16 cellular contexts compared by ENCODE assay signal in the genomic region with DNA sequence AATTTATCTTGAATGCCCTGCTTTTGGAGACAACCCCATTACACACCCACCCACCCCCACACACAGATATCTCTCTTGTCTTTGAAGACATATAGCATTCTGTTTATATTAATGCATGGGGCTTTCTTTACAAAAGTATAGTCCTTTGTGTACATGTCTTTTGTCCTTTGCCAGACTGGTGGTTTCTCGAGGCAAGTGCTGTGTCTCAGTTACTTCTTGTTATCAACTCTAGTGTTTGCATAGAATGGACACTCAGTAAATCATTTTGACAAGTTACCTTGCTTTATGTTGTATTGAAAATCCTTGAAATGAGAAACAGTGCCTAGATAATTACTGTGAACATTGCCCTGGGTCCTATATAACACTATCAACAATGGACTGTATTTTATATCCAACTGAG. TPM values are rescaled to one million over a fixed set of nuclear protein-coding genes. Genes with fewer than 3 reads are reported as not detected.
DNase-seq lines count a peak whose midpoint lies in the region; ATAC-seq and TF ChIP-seq lines count a peak whose summit lies in the region.
"Had no signal": no experiment of that assay in that cellular context is flagged by ENCODE, and none has a peak within 500 bp of the region (broad histone marks: within the 10 kb centered on the region; RNA-seq: fewer than 3 reads in every experiment).

No MANE protein-coding gene starts in this region.

- peak overlapping the region; percentile 64 for H2AFZ ChIP-seq in neuron (ENCODE audit: low read depth, low read length)

- TF ChIP-seq CTCF in WERI-Rb-1 (IDR thresholded peaks at IDR 0.05; ENCODE audit: low read depth, low read length) (no peak), spleen (IDR thresholded peaks at IDR 0.05 in 8 of 11, conservative IDR thresholded peaks at IDR 0.05 in 3 of 11) (no peak)

- no peaks in the 10 kb centered on the region for H3K27me3 ChIP-seq in HAP-1 (ENCODE audit: low read depth)
- no peaks in the 10 kb centered on the region for H3K27me3 ChIP-seq in neuron (ENCODE audit: insufficient read depth, low read length)
- no peaks in the 10 kb centered on the region for H3K27me3 ChIP-seq in WERI-Rb-1 (ENCODE audit: insufficient read depth, low read depth, severe bottlenecking)
- no peaks in the 10 kb centered on the region for H3K27me3 ChIP-seq in spleen (replicated peaks in 1 of 7)
- H3K27me3 ChIP-seq: BLaER1 had no signal

- in situ Hi-C loops in HAP-1 (cut with MboI; ENCODE audit: low sequenced_read_pairs), result no loop called here

- ATAC-seq in activated CD8-positive, alpha-beta memory T cell treated with anti-CD3 and anti-CD28 coated beads, Interleukin-2, amount 10 ng/mL, durations not matched to agents 7 days and 5 days, result no peak
- ATAC-seq: SK-N-SH treated with all-trans-retinoic acid at 6 μM for 48 hours had no signal

- intact Hi-C loops in spleen (cut with DNase I; ENCODE audit: low total_unique reads), result no loop called here

- H3K36me3 Mint-ChIP-seq in activated CD8-positive, alpha-beta memory T cell treated with anti-CD3 and anti-CD28 coated beads, Interleukin-2, amount 10 ng/mL, durations not matched to agents 7 days and 5 days, result no peaks in the 10 kb centered on the region
- H3K36me3 Mint-ChIP-seq: CD4-positive, alpha-beta memory T cell had no signal

- no peak overlapping the region for H3K4me3 Mint-ChIP-seq in activated CD8-positive, alpha-beta memory T cell treated with anti-CD3 and anti-CD28 coated beads, Interleukin-2, amount 10 ng/mL, durations not matched to agents 7 days and 5 days
- H3K4me3 Mint-ChIP-seq: CD4-positive, alpha-beta memory T cell; HFFc6 had no signal

- peaks cover 20% of the 10 kb centered on the region for H3K4me1 ChIP-seq in HAP-1
- H3K4me1 ChIP-seq in neuron (ENCODE audit: insufficient read depth, low read length), result peaks cover 15% of the 10 kb centered on the region
- peaks cover 0 to 9% (median 2%) of the 10 kb centered on the region in 6 donors for H3K4me1 ChIP-seq in spleen

- WGBS in spleen, 5 donors, result 63 to 83% (median 67%) methylated on average over 1 of the region's 1 CpG

- peak; percentile 54 to 88 for DNase-seq in HAP-1 (ENCODE audit: low spot score in 2 of 2)
- peak; percentile 27 to 95 (median 41) for DNase-seq in NCI-H1417 (lab: John Stamatoyannopoulos, UW)
- peak; percentile 45 for DNase-seq in NCI-H2227 (lab: John Stamatoyannopoulos, UW; ENCODE audit: unreplicated experiment)
- no peak for DNase-seq in activated CD8-positive, alpha-beta memory T cell treated with anti-CD3 and anti-CD28 coated beads, Interleukin-2, amount 10 ng/mL, durations not matched to agents 7 days and 5 days
- DNase-seq in WERI-Rb-1, result no peak
- DNase-seq in spleen, result no peak
- DNase-seq: EL, GF-D8, HFFc6, Kasumi-1, NCI-H187 treated with DMSO at 0.1 percent for 48 hours, SIG-M5 had no signal

- H3K36me3 ChIP-seq in HAP-1 (replicated peaks), result no peaks in the 10 kb centered on the region
- no peaks in the 10 kb centered on the region for H3K36me3 ChIP-seq in neuron (ENCODE audit: insufficient read depth, low read length)
- H3K36me3 ChIP-seq in WERI-Rb-1, result no peaks in the 10 kb centered on the region
- H3K36me3 ChIP-seq in spleen, result no peaks in the 10 kb centered on the region
- H3K36me3 ChIP-seq: BLaER1 had no signal

- H3K9me3 ChIP-seq in HAP-1 (no peaks in the 10 kb centered on the region), neuron (ENCODE audit: low read length) (no peaks in the 10 kb centered on the region), WERI-Rb-1 (ENCODE audit: severe bottlenecking) (no peaks in the 10 kb centered on the region), spleen (no peaks in the 10 kb centered on the region)
- H3K9me3 ChIP-seq: BLaER1 had no signal

- H3K4me3 ChIP-seq in HAP-1 (no peak overlapping the region), neuron (ENCODE audit: low read length) (no peak overlapping the region), WERI-Rb-1 (ENCODE audit: low read depth, low read length) (no peak overlapping the region), spleen (no peak overlapping the region)
- H3K4me3 ChIP-seq: BLaER1 had no signal

- H3K9me3 Mint-ChIP-seq in activated CD8-positive, alpha-beta memory T cell treated with anti-CD3 and anti-CD28 coated beads, Interleukin-2, amount 10 ng/mL, durations not matched to agents 7 days and 5 days (ENCODE audit: low read depth), result no peaks in the 10 kb centered on the region
- H3K9me3 Mint-ChIP-seq: CD4-positive, alpha-beta memory T cell; HFFc6 had no signal

- CTCF ChIA-PET in activated CD8-positive, alpha-beta memory T cell treated with anti-CD3 and anti-CD28 coated beads, Interleukin-2, amount 10 ng/mL, durations not matched to agents 7 days and 5 days (lab: Charles Lee), result no interaction called here

- H3K27me3 Mint-ChIP-seq in activated CD8-positive, alpha-beta memory T cell treated with anti-CD3 and anti-CD28 coated beads, Interleukin-2, amount 10 ng/mL, durations not matched to agents 7 days and 5 days, result peaks cover 5% of the 10 kb centered on the region

- TF ChIP-seq POLR2A in spleen (IDR thresholded peaks at IDR 0.05), result no peak

- H3K27ac Mint-ChIP-seq in activated CD8-positive, alpha-beta memory T cell treated with anti-CD3 and anti-CD28 coated beads, Interleukin-2, amount 10 ng/mL, durations not matched to agents 7 days and 5 days, result no peak overlapping the region
- H3K27ac Mint-ChIP-seq: CD4-positive, alpha-beta memory T cell; HFFc6 had no signal

- H3K27ac ChIP-seq in WERI-Rb-1 (no peak overlapping the region), spleen (no peak overlapping the region)
- H3K27ac ChIP-seq: BLaER1 had no signal

- peaks cover 7% of the 10 kb centered on the region for H3K4me1 Mint-ChIP-seq in activated CD8-positive, alpha-beta memory T cell treated with anti-CD3 and anti-CD28 coated beads, Interleukin-2, amount 10 ng/mL, durations not matched to agents 7 days and 5 days

RNA-seq across cellular contexts. Expression of a gene that starts 33.9 kb away (rescaled TPM):
- total RNA-seq in activated CD8-positive, alpha-beta memory T cell treated with anti-CD3 and anti-CD28 coated beads, Interleukin-2, amount 10 ng/mL, durations not matched to agents 7 days and 5 days, result 10 to 100 TPM; 10.4 to 19.2 TPM
- total RNA-seq in spleen, result 10 to 100 TPM; 11.9 to 31.9 (median 14.5) TPM
- polyA plus RNA-seq in spleen, result 10 to 100 TPM in 2 of 3 donors, 1 to 10 TPM in 1; 9.8 to 10.5 (median 10.2) TPM

Comparison
In these comparisons a context has a peak if more than half of its experiments do, and no peak if none do; other contexts are left out.
1. DNase-seq: peak in HAP-1 (2 of 2), NCI-H1417 (3 of 3) and NCI-H2227 (single experiment); none in activated CD8-positive, alpha-beta memory T cell treated with anti-CD3 and anti-CD28 coated beads, Interleukin-2, amount 10 ng/mL, durations not matched to agents 7 days and 5 days (single experiment), WERI-Rb-1 (single experiment) and spleen (single experiment).